ENCODE assay signal across 10 cellular contexts in the genomic region with DNA sequence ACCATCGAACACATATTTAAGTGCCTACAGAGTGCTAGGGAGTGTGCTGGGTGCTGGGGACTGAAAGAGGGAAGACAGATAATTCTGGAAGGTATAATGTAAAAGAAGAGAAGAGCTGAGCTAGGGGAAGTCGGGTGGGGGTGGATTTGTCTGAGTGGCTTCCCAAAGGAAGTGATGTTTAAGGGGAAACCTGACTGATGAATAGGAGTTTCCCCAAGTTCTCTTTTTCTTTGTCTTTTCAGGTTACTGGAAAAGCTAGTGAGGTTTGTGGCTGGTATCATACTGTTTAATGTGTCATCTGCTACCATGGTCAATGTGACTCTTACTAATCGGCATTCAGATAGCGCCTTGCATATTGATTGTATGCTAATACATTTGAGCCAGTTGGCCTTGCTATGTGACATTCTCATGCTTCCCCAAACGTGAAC.
DNase-seq lines count a peak whose midpoint lies in the region; ATAC-seq and TF ChIP-seq lines count a peak whose summit lies in the region.
"Had no signal": no experiment of that assay in that cellular context is flagged by ENCODE, and none has a peak within 500 bp of the region (broad histone marks: within the 10 kb centered on the region; RNA-seq: fewer than 3 reads in every experiment).

No MANE protein-coding gene starts in this region.

- no peak overlapping the region for H3K27ac ChIP-seq in WERI-Rb-1
- H3K27ac ChIP-seq: KMS-11, neutrophil had no signal

- H3K36me3 Mint-ChIP-seq in activated T-helper 2 cell treated with anti-CD3 and anti-CD28 coated beads, Interferon-gamma antibody, Interleukin-2, Interleukin-4, amounts not matched to agents 10 μg/mL and 5 μg/mL and 100 μg/mL, durations not matched to agents 14 hours and 24 hours and 36 hours (ENCODE audit: low read depth) = peaks cover 28% of the 10 kb centered on the region

- H3K27me3 ChIP-seq in WERI-Rb-1 (ENCODE audit: insufficient read depth, low read depth, severe bottlenecking) = no peaks in the 10 kb centered on the region
- H3K27me3 ChIP-seq: neutrophil had no signal

- H3K36me3 ChIP-seq in WERI-Rb-1 = peaks cover 21% of the 10 kb centered on the region
- H3K36me3 ChIP-seq: neutrophil had no signal

- no peaks in the 10 kb centered on the region for H3K9me3 ChIP-seq in WERI-Rb-1 (ENCODE audit: severe bottlenecking)
- H3K9me3 ChIP-seq: neutrophil had no signal

- TF ChIP-seq CTCF in WERI-Rb-1 (IDR thresholded peaks at IDR 0.05; ENCODE audit: low read depth, low read length) = no peak
- no peak for TF ChIP-seq CTCF in foreskin fibroblast (IDR thresholded peaks at IDR 0.05; ENCODE audit: low read depth, low read length)

- peak; percentile 90 to 92 for ATAC-seq in activated CD4-positive, CD25-positive, alpha-beta regulatory T cell treated with anti-CD3 and anti-CD28 coated beads, Interleukin-2, amount 50 U/mL, for 24 hours
- ATAC-seq in HG02840 (IDR thresholded peaks at IDR 0.05; ENCODE audit: low FRiP score, unreplicated experiment) = peak; percentile 73

- H3K9me3 Mint-ChIP-seq in activated T-helper 2 cell treated with anti-CD3 and anti-CD28 coated beads, Interferon-gamma antibody, Interleukin-2, Interleukin-4, amounts not matched to agents 10 μg/mL and 5 μg/mL and 100 μg/mL, durations not matched to agents 14 hours and 24 hours and 36 hours = no peaks in the 10 kb centered on the region

- peaks cover 58% of the 10 kb centered on the region for H3K4me1 Mint-ChIP-seq in activated T-helper 2 cell treated with anti-CD3 and anti-CD28 coated beads, Interferon-gamma antibody, Interleukin-2, Interleukin-4, amounts not matched to agents 10 μg/mL and 5 μg/mL and 100 μg/mL, durations not matched to agents 14 hours and 24 hours and 36 hours (ENCODE audit: low read depth)

- peak overlapping the region; percentile 84 for H3K27ac Mint-ChIP-seq in activated T-helper 2 cell treated with anti-CD3 and anti-CD28 coated beads, Interferon-gamma antibody, Interleukin-2, Interleukin-4, amounts not matched to agents 10 μg/mL and 5 μg/mL and 100 μg/mL, durations not matched to agents 14 hours and 24 hours and 36 hours

- H3K4me3 Mint-ChIP-seq in activated T-helper 2 cell treated with anti-CD3 and anti-CD28 coated beads, Interferon-gamma antibody, Interleukin-2, Interleukin-4, amounts not matched to agents 10 μg/mL and 5 μg/mL and 100 μg/mL, durations not matched to agents 14 hours and 24 hours and 36 hours (ENCODE audit: low read depth) = peak overlapping the region; percentile 40

- H3K4me3 ChIP-seq in WERI-Rb-1 (ENCODE audit: low read depth, low read length) = no peak overlapping the region
- H3K4me3 ChIP-seq in foreskin fibroblast (ENCODE audit: low read depth in 1 of 2, low read length in 2 of 2) = no peak overlapping the region

- intact Hi-C loops in activated T-helper 2 cell treated with anti-CD3 and anti-CD28 coated beads, Interferon-gamma antibody, Interleukin-2, Interleukin-4, amounts not matched to agents 10 μg/mL and 5 μg/mL and 100 μg/mL, durations not matched to agents 14 hours and 24 hours and 36 hours (cut with micrococcal nuclease) = loop anchor here (1.0 to 5.0 kb wide), 3 partner anchors 37 to 81 kb away; no protein-coding TSS in a partner anchor

- DNase-seq in activated CD4-positive, CD25-positive, alpha-beta regulatory T cell (lab: John Stamatoyannopoulos, UW) = no peak
- no peak for DNase-seq in activated T-helper 2 cell treated with anti-CD3 and anti-CD28 coated beads, Interferon-gamma antibody, Interleukin-2, Interleukin-4, amounts not matched to agents 10 μg/mL and 5 μg/mL and 100 μg/mL, durations not matched to agents 14 hours and 24 hours and 36 hours (ENCODE audit: low spot score)
- peak; percentile 45 for DNase-seq in stimulated activated CD8-positive, alpha-beta memory T cell treated with anti-CD3 and anti-CD28 coated beads, Interleukin-4, amount 100 ng/mL, for 48 hours
- DNase-seq in DMS153 treated with DMSO at 0.1 percent for 48 hours (lab: John Stamatoyannopoulos, UW; ENCODE audit: unreplicated experiment) (no peak), WERI-Rb-1 (no peak), foreskin fibroblast (no peak)

- H3K27me3 Mint-ChIP-seq in activated T-helper 2 cell treated with anti-CD3 and anti-CD28 coated beads, Interferon-gamma antibody, Interleukin-2, Interleukin-4, amounts not matched to agents 10 μg/mL and 5 μg/mL and 100 μg/mL, durations not matched to agents 14 hours and 24 hours and 36 hours (ENCODE audit: low read depth) = no peaks in the 10 kb centered on the region
